In the genomic region with DNA sequence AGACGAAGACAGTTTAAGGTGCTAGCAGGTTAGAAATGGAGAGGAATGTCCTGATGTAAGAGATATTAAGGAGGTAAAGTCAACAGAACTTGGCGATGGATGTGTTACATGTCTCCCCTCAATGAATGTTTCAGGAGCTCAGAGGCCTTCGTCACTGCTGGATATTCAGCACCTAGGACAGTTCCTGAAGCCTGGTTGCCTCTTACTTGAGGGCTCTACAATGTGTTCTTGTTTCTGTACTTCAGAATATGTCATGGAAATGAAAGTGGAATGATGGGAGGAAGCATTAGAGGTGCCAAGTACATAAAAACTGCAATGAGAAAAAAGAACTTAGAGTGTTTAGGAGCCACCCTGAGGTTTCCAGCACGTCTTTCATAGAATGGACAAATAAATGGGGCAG, we compare ENCODE assay signal across 11 cellular contexts. TPM values are rescaled to one million over a fixed set of nuclear protein-coding genes. Genes with fewer than 3 reads are reported as not detected.
DNase-seq lines count a peak whose midpoint lies in the region; ATAC-seq, FAIRE-seq and TF ChIP-seq lines count a peak whose summit lies in the region.
"Had no signal": no experiment of that assay in that cellular context is flagged by ENCODE, and none has a peak within 500 bp of the region (broad histone marks: within the 10 kb centered on the region; RNA-seq: fewer than 3 reads in every experiment).

No MANE protein-coding gene starts in this region.

- DNase-seq in SIG-M5 treated with dmso at 0.1 percent for 504 hours (lab: John Stamatoyannopoulos, UW; ENCODE audit: unreplicated experiment): peak; percentile 14
- no peak for DNase-seq in SIG-M5 (lab: John Stamatoyannopoulos, UW)
- peak; percentile 49 for DNase-seq in OCI-LY7 (ENCODE audit: low spot score)
- peak; percentile 48 for DNase-seq in epithelial cell of esophagus (ENCODE audit: low read depth)
- DNase-seq in pons (ENCODE audit: low spot score): peak; percentile 27
- no peak for DNase-seq in RCC 7860 (ENCODE audit: low spot score)
- DNase-seq in AG08395 (ENCODE audit: low spot score): no peak
- DNase-seq: cerebellar nuclear complex, NCI-H146, upper lobe of left lung had no signal

- H3K4me2 ChIP-seq in OCI-LY7 (ENCODE audit: low read length): no peak overlapping the region

- H3K27ac ChIP-seq in OCI-LY7 (ENCODE audit: low read depth, low read length, poor library complexity, severe bottlenecking): no peak overlapping the region
- H3K27ac ChIP-seq: upper lobe of left lung had no signal

- H3K9me3 ChIP-seq in OCI-LY7 (ENCODE audit: low read length): no peaks in the 10 kb centered on the region
- H3K9me3 ChIP-seq: upper lobe of left lung had no signal

- H3K36me3 ChIP-seq in OCI-LY7 (ENCODE audit: insufficient read depth, low read length): no peaks in the 10 kb centered on the region
- H3K36me3 ChIP-seq: upper lobe of left lung had no signal

- FAIRE-seq in RCC 7860 (lab: Jason Lieb, UNC): no peak

- POLR2A ChIA-PET in OCI-LY7 (lab: Charles Lee): no interaction called here

- CTCF ChIA-PET in OCI-LY7 (lab: Charles Lee; ENCODE audit: unreplicated experiment): no interaction called here

- no peak for ATAC-seq in GM21825 (IDR thresholded peaks at IDR 0.05; ENCODE audit: unreplicated experiment)

- no TSS peak for BruUV-seq in OCI-LY7 (replicated peaks; lab: Mats Ljungman, UMichigan)

- no peaks in the 10 kb centered on the region for H3K79me2 ChIP-seq in OCI-LY7 (ENCODE audit: insufficient read depth, low read depth, low read length)

- intact Hi-C loops in OCI-LY7 (cut with micrococcal nuclease; ENCODE audit: unreplicated experiment): no loop called here

- no peak overlapping the region for H3K4me3 ChIP-seq in OCI-LY7 (ENCODE audit: low read depth, low read length, poor library complexity, severe bottlenecking)
- no peak overlapping the region for H3K4me3 ChIP-seq in epithelial cell of esophagus (ENCODE audit: low read length)
- H3K4me3 ChIP-seq: upper lobe of left lung had no signal

- H3K4me1 ChIP-seq in OCI-LY7 (ENCODE audit: insufficient read depth, low read length, poor library complexity, severe bottlenecking): no peaks in the 10 kb centered on the region
- H3K4me1 ChIP-seq: upper lobe of left lung had no signal

- H4K20me1 ChIP-seq in OCI-LY7 (ENCODE audit: insufficient read depth, low read length): no peaks in the 10 kb centered on the region

- TF ChIP-seq CTCF in OCI-LY7 (conservative IDR thresholded peaks at IDR 0.05; ENCODE audit: low read length): no peak
- TF ChIP-seq CTCF in epithelial cell of esophagus (IDR thresholded peaks at IDR 0.05; ENCODE audit: insufficient read depth, low read depth, low read length, missing control alignments): no peak

- no peak overlapping the region for H2AFZ ChIP-seq in OCI-LY7 (ENCODE audit: low read length)

- no peaks in the 10 kb centered on the region for H3K9me2 ChIP-seq in OCI-LY7 (ENCODE audit: insufficient read depth, low read length)

RNA-seq across cellular contexts. Expression of gene TNR, which starts 17.7 kb away (rescaled TPM):
- total RNA-seq in OCI-LY7 (2014; rRNA removed; shearing (Covaris generic)): 0.05 TPM in 1 of 2 replicates, not detected in the other
- total RNA-seq in OCI-LY7 (2022): 0.11 TPM in 1 of 2 replicates, not detected in the other

Comparison
In these comparisons a context has a peak if more than half of its experiments do, and no peak if none do; other contexts are left out.
1. DNase-seq: peak in SIG-M5 treated with dmso at 0.1 percent for 504 hours (single experiment), OCI-LY7 (single experiment), epithelial cell of esophagus (single experiment) and pons (single experiment); none in SIG-M5 (single experiment), RCC 7860 (single experiment) and AG08395 (single experiment).